Comparison of ENCODE assay signal across 13 cellular contexts in the genomic region with DNA sequence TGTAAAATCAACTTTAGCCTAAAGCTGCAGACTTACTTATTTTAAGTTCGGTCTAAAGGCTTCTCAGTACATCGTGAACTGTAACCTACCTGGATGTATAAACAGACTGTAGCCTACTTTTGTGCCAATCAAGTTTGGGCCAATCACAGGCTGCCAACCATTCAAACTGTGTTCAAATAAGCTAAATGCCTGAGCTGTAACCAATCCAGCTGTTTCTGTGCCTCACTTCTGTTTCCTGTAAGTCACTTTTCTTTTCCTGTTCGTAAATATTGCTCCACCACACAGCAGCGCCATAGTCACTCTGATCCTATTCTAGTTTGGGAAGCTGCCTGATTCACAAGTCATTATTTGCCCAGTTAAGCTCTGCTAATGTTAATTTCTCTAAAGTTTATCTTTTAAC. TPM values are rescaled to one million over a fixed set of nuclear protein-coding genes. Genes with fewer than 3 reads are reported as not detected.
DNase-seq lines count a peak whose midpoint lies in the region; ATAC-seq and TF ChIP-seq lines count a peak whose summit lies in the region.
"Had no signal": no experiment of that assay in that cellular context is flagged by ENCODE, and none has a peak within 500 bp of the region (broad histone marks: within the 10 kb centered on the region; RNA-seq: fewer than 3 reads in every experiment).

No MANE protein-coding gene starts in this region.

- H3K4me1 ChIP-seq in SK-N-SH (ENCODE audit: control insufficient read depth in 1 of 2, insufficient read depth in 2 of 2, low read depth in 1 of 2, low read length in 1 of 2) (no peaks in the 10 kb centered on the region), adipocyte (ENCODE audit: control insufficient read depth, insufficient read depth, low read length) (peaks cover 18% of the 10 kb centered on the region), lower lobe of right lung (peaks cover 6% of the 10 kb centered on the region)
- H3K4me1 ChIP-seq: colonic mucosa had no signal

- TF ChIP-seq RAD21 in SK-N-SH (IDR thresholded peaks at IDR 0.05; ENCODE audit: low read length): no peak

- CTCF ChIA-PET in SK-N-SH (lab: Yijun Ruan, JAX): interaction anchor here (0.6 to 6.3 kb wide), 4 partner anchors 15 to 257 kb away, joined by 3 to 65 read pairs (median 3); partner anchors contain the start of gene IGSF9

- WGBS in SK-N-SH (ENCODE audit: low lambda C conversion rate): 38% methylated on average over 4 of the region's 4 CpGs

- H3K27ac ChIP-seq in SK-N-SH (ENCODE audit: low read depth in 2 of 2, low read length in 1 of 2) (no peak overlapping the region), lower lobe of right lung (no peak overlapping the region)
- H3K27ac ChIP-seq: colonic mucosa had no signal

- H3K9ac ChIP-seq in SK-N-SH: no peak overlapping the region
- H3K9ac ChIP-seq in adipocyte (ENCODE audit: low read length): no peak overlapping the region

- DNase-seq in SK-N-SH (no peak), LHCN-M2 (ENCODE audit: low read depth) (peak; percentile 36), adipocyte (ENCODE audit: low read depth) (peak; percentile 41), lower lobe of right lung (no peak), occipital lobe (lab: John Stamatoyannopoulos, UW) (no peak), DMS53 treated with DMSO at 0.1 percent for 48 hours (lab: John Stamatoyannopoulos, UW; ENCODE audit: unreplicated experiment) (no peak)
- DNase-seq: activated CD8-positive, alpha-beta memory T cell treated with anti-CD3 and anti-CD28 coated beads, Interleukin-2, amount 50 U/mL, for 4 hours; colonic mucosa; SW 1271; transverse colon had no signal

- H3K4me3 ChIP-seq in SK-N-SH (ENCODE audit: low read depth in 2 of 2, low read length in 1 of 2) (no peak overlapping the region), adipocyte (ENCODE audit: low read length) (no peak overlapping the region), lower lobe of right lung (no peak overlapping the region)
- H3K4me3 ChIP-seq: colonic mucosa, transverse colon had no signal

- no peak for TF ChIP-seq EP300 in SK-N-SH (IDR thresholded peaks at IDR 0.05; ENCODE audit: borderline replicate concordance in 1 of 2, low read depth in 1 of 2, low read length in 1 of 2)

- H3K27me3 ChIP-seq in SK-N-SH (ENCODE audit: insufficient read depth) (no peaks in the 10 kb centered on the region), adipocyte (replicated peaks; ENCODE audit: control insufficient read depth, insufficient read depth, low read length) (no peaks in the 10 kb centered on the region), lower lobe of right lung (ENCODE audit: low read depth) (no peaks in the 10 kb centered on the region)
- H3K27me3 ChIP-seq: colonic mucosa, transverse colon had no signal

- H4K20me1 ChIP-seq in SK-N-SH (ENCODE audit: insufficient read depth): no peaks in the 10 kb centered on the region

- TF ChIP-seq CTCF in SK-N-SH (IDR thresholded peaks at IDR 0.05) (no peak), lower lobe of right lung (IDR thresholded peaks at IDR 0.05) (no peak)

- H2AFZ ChIP-seq in SK-N-SH (ENCODE audit: low read depth): peak overlapping the region; percentile 35

- H3F3A ChIP-seq in SK-N-SH (replicated peaks; ENCODE audit: insufficient read depth): peaks cover 14% of the 10 kb centered on the region

- no peaks in the 10 kb centered on the region for H3K9me3 ChIP-seq in SK-N-SH
- peaks cover 2% of the 10 kb centered on the region for H3K9me3 ChIP-seq in adipocyte (ENCODE audit: control insufficient read depth, low read length)
- H3K9me3 ChIP-seq in lower lobe of right lung: no peaks in the 10 kb centered on the region
- H3K9me3 ChIP-seq: colonic mucosa, transverse colon had no signal

- H3K4me2 ChIP-seq in SK-N-SH: no peak overlapping the region

- POLR2A ChIA-PET in SK-N-SH (lab: Yijun Ruan, JAX): no interaction called here

- intact Hi-C loops in lower lobe of right lung (cut with DNase I): no loop called here

- no peaks in the 10 kb centered on the region for H3K79me2 ChIP-seq in SK-N-SH (ENCODE audit: insufficient read depth)

- H3K9me2 ChIP-seq in SK-N-SH: no peaks in the 10 kb centered on the region

- H3K36me3 ChIP-seq in SK-N-SH (replicated peaks in 1 of 2; ENCODE audit: control insufficient read depth in 1 of 2, insufficient read depth in 2 of 2, low read length in 1 of 2) (no peaks in the 10 kb centered on the region), adipocyte (ENCODE audit: control insufficient read depth, insufficient read depth, low read length, severe bottlenecking) (no peaks in the 10 kb centered on the region), lower lobe of right lung (no peaks in the 10 kb centered on the region)
- H3K36me3 ChIP-seq: colonic mucosa, transverse colon had no signal

- no peak for ATAC-seq in SK-N-SH treated with all-trans-retinoic acid at 6 μM for 48 hours
- ATAC-seq in lower lobe of right lung: peak; percentile 79 to 88
- ATAC-seq in GM18517 (IDR thresholded peaks at IDR 0.05; ENCODE audit: unreplicated experiment): no peak

TF ChIP-seq in SK-N-SH, 30 proteins besides CTCF, POLR2A, EP300 and RAD21:
- TF ChIP-seq RFX5 (IDR thresholded peaks at IDR 0.05; ENCODE audit: low read length) (no peak), RXRA (IDR thresholded peaks at IDR 0.05; ENCODE audit: borderline replicate concordance, low read depth) (no peak), JUND (IDR thresholded peaks at IDR 0.05) (no peak), SMC3 (IDR thresholded peaks at IDR 0.05; ENCODE audit: low read depth, low read length) (no peak)

TF ChIP-seq in SK-N-SH treated with all-trans-retinoic acid at 6 μM for 48 hours, 23 proteins besides CTCF, POLR2A, EP300 and RAD21 (continues in another document):
- TF ChIP-seq ZFP30 (CRISPR knock-in tag; IDR thresholded peaks at IDR 0.05): no peak
- TF ChIP-seq, protein P1, sequence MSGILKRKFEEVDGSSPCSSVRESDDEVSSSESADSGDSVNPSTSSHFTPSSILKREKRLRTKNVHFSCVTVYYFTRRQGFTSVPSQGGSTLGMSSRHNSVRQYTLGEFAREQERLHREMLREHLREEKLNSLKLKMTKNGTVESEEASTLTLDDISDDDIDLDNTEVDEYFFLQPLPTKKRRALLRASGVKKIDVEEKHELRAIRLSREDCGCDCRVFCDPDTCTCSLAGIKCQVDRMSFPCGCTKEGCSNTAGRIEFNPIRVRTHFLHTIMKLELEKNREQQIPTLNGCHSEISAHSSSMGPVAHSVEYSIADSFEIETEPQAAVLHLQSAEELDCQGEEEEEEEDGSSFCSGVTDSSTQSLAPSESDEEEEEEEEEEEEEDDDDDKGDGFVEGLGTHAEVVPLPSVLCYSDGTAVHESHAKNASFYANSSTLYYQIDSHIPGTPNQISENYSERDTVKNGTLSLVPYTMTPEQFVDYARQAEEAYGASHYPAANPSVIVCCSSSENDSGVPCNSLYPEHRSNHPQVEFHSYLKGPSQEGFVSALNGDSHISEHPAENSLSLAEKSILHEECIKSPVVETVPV (CRISPR knock-in tag; IDR thresholded peaks at IDR 0.05): no peak
- TF ChIP-seq SNAI2 (CRISPR knock-in tag; IDR thresholded peaks at IDR 0.05): no peak
- TF ChIP-seq BACH2 (CRISPR knock-in tag; IDR thresholded peaks at IDR 0.05; ENCODE audit: borderline replicate concordance): no peak
- no peak for TF ChIP-seq ZFP3 (CRISPR knock-in tag; IDR thresholded peaks at IDR 0.05)
- no peak for TF ChIP-seq ESRRG (CRISPR knock-in tag; IDR thresholded peaks at IDR 0.05)
- TF ChIP-seq TCF4 (CRISPR knock-in tag; IDR thresholded peaks at IDR 0.05; ENCODE audit: borderline replicate concordance): no peak
- TF ChIP-seq, protein P2, sequence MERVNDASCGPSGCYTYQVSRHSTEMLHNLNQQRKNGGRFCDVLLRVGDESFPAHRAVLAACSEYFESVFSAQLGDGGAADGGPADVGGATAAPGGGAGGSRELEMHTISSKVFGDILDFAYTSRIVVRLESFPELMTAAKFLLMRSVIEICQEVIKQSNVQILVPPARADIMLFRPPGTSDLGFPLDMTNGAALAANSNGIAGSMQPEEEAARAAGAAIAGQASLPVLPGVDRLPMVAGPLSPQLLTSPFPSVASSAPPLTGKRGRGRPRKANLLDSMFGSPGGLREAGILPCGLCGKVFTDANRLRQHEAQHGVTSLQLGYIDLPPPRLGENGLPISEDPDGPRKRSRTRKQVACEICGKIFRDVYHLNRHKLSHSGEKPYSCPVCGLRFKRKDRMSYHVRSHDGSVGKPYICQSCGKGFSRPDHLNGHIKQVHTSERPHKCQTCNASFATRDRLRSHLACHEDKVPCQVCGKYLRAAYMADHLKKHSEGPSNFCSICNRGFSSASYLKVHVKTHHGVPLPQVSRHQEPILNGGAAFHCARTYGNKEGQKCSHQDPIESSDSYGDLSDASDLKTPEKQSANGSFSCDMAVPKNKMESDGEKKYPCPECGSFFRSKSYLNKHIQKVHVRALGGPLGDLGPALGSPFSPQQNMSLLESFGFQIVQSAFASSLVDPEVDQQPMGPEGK (CRISPR knock-in tag; IDR thresholded peaks at IDR 0.05; ENCODE audit: borderline replicate concordance): no peak
- TF ChIP-seq PPARA (CRISPR knock-in tag; IDR thresholded peaks at IDR 0.05; ENCODE audit: borderline replicate concordance): no peak
- no peak for TF ChIP-seq OSR1 (CRISPR knock-in tag; IDR thresholded peaks at IDR 0.05)

RNA-seq across cellular contexts. Expression of gene SLAMF9, which starts 37.5 kb away (rescaled TPM):
- 0.12 and 0.19 TPM in 2 replicates for polyA plus RNA-seq in SK-N-SH (2012; rRNA removed)
- 0.08 and 0.18 TPM in 2 replicates for polyA plus RNA-seq in SK-N-SH (2012; cell fraction: cytosol; rRNA removed)
- 0.08 and 0.18 TPM in 2 replicates for polyA plus RNA-seq in SK-N-SH (2012; cell fraction: nucleus; rRNA removed)
- total RNA-seq in LHCN-M2 (2014; rRNA removed): not detected in 2 replicates
- 0.10 TPM for polyA plus RNA-seq in LHCN-M2 (2012)
- total RNA-seq in lower lobe of right lung: not detected
- total RNA-seq in occipital lobe: not detected
- total RNA-seq: A172, colonic mucosa had no signal

RNA-seq across cellular contexts. Expression of gene PIGM, which starts 40.3 kb away (rescaled TPM):
- polyA plus RNA-seq in SK-N-SH (2012; rRNA removed): 4.0 and 5.1 TPM in 2 replicates
- 5.5 and 6.0 TPM in 2 replicates for polyA plus RNA-seq in SK-N-SH (2012; cell fraction: cytosol; rRNA removed)
- polyA plus RNA-seq in SK-N-SH (2012; cell fraction: nucleus; rRNA removed): 2.9 and 4.1 TPM in 2 replicates
- total RNA-seq in LHCN-M2 (2014; rRNA removed): 4.3 and 5.4 TPM in 2 replicates
- 2.7 TPM for polyA plus RNA-seq in LHCN-M2 (2012)
- 6.9 TPM for total RNA-seq in lower lobe of right lung
- 9.5 TPM for total RNA-seq in occipital lobe

RNA-seq across cellular contexts. Expression of gene IGSF9, which starts 46.1 kb away (rescaled TPM):
- polyA plus RNA-seq in SK-N-SH (2012; rRNA removed): 0.86 and 2.4 TPM in 2 replicates
- polyA plus RNA-seq in SK-N-SH (2012; cell fraction: cytosol; rRNA removed): 0.62 and 1.3 TPM in 2 replicates
- 6.9 and 10.8 TPM in 2 replicates for polyA plus RNA-seq in SK-N-SH (2012; cell fraction: nucleus; rRNA removed)
- total RNA-seq in LHCN-M2 (2014; rRNA removed): not detected in 2 replicates
- not detected for polyA plus RNA-seq in LHCN-M2 (2012)
- 2.0 TPM for total RNA-seq in lower lobe of right lung
- 5.9 TPM for total RNA-seq in occipital lobe

Comparison
In these comparisons a context has a peak if more than half of its experiments do, and no peak if none do; other contexts are left out.
1. DNase-seq: peak in LHCN-M2 (single experiment) and adipocyte (single experiment); none in SK-N-SH (single experiment), lower lobe of right lung (single experiment), occipital lobe (single experiment) and DMS53 treated with DMSO at 0.1 percent for 48 hours (single experiment).
2. ATAC-seq: peak in lower lobe of right lung (2 of 2); none in SK-N-SH treated with all-trans-retinoic acid at 6 μM for 48 hours (single experiment) and GM18517 (single experiment).